ENCODE assay signal across 8 cellular contexts in genomic region chr9:94156549-94157407, GRCh38.
DNase-seq lines count a peak whose midpoint lies in the region; ATAC-seq and TF ChIP-seq lines count a peak whose summit lies in the region.

No MANE protein-coding gene starts in this region.

- H3K9me3 ChIP-seq in CD8-positive, alpha-beta T cell (ENCODE audit: low read length), result no peaks in the 10 kb centered on the region

- intact Hi-C loops in CD8-positive, alpha-beta T cell (cut with DNase I, micrococcal nuclease), result no loop called here

- no peaks in the 10 kb centered on the region for H3K36me3 ChIP-seq in CD8-positive, alpha-beta T cell (ENCODE audit: insufficient read depth, low read length)

- H3K9me3 Mint-ChIP-seq in mesothelial cell of epicardium, result peaks cover 7% of the 10 kb centered on the region
- no peaks in the 10 kb centered on the region for H3K9me3 Mint-ChIP-seq in CD8-positive, alpha-beta T cell

- H3K27me3 ChIP-seq in CD8-positive, alpha-beta T cell (ENCODE audit: insufficient read depth, low read length), result no peaks in the 10 kb centered on the region

- no peak for ATAC-seq in GM21381 (IDR thresholded peaks at IDR 0.05; ENCODE audit: unreplicated experiment)
- ATAC-seq in CD8-positive, alpha-beta T cell, result no peak

- peak overlapping the region; percentile 91 for H3K27ac Mint-ChIP-seq in mesothelial cell of epicardium
- no peak overlapping the region for H3K27ac Mint-ChIP-seq in CD8-positive, alpha-beta T cell

- peaks cover 32% of the 10 kb centered on the region for H3K4me1 Mint-ChIP-seq in mesothelial cell of epicardium
- H3K4me1 Mint-ChIP-seq in CD8-positive, alpha-beta T cell (ENCODE audit: low read depth), result peaks cover 30% of the 10 kb centered on the region

- peak overlapping the region; percentile 77 for H3K27ac ChIP-seq in cingulate gyrus (ENCODE audit: low read depth, low read length)
- no peak overlapping the region for H3K27ac ChIP-seq in CD8-positive, alpha-beta T cell (ENCODE audit: low read depth, low read length)

- H3K36me3 Mint-ChIP-seq in mesothelial cell of epicardium, result no peaks in the 10 kb centered on the region
- peaks cover 2% of the 10 kb centered on the region for H3K36me3 Mint-ChIP-seq in CD8-positive, alpha-beta T cell

- no peak overlapping the region for H3K4me3 ChIP-seq in CD8-positive, alpha-beta T cell (ENCODE audit: low read depth, low read length)

- no peaks in the 10 kb centered on the region for H3K27me3 Mint-ChIP-seq in mesothelial cell of epicardium (ENCODE audit: low read depth)
- H3K27me3 Mint-ChIP-seq in CD8-positive, alpha-beta T cell (ENCODE audit: low read depth), result no peaks in the 10 kb centered on the region

- POLR2A ChIA-PET in CD8-positive, alpha-beta T cell (lab: Charles Lee), result interaction anchor here (0.7 kb wide), 1 partner anchor 101 kb away, joined by 3 read pairs; no protein-coding TSS in a partner anchor

- CTCF ChIA-PET in CD8-positive, alpha-beta T cell (lab: Charles Lee), result interaction anchor here (0.7 to 1.3 kb wide), 2 partner anchors 30 to 90 kb away, joined by 3 to 4 read pairs; no protein-coding TSS in a partner anchor

- H3K4me3 Mint-ChIP-seq in mesothelial cell of epicardium, result no peak overlapping the region
- H3K4me3 Mint-ChIP-seq in CD8-positive, alpha-beta T cell, result no peak overlapping the region

- no peak for TF ChIP-seq CTCF in mesothelial cell of epicardium (IDR thresholded peaks at IDR 0.05; ENCODE audit: unreplicated experiment)
- no peak for TF ChIP-seq CTCF in CD8-positive, alpha-beta T cell (IDR thresholded peaks at IDR 0.05)

- DNase-seq in Ammon's horn (ENCODE audit: low spot score) (peak; percentile 78), NCI-H146 (lab: John Stamatoyannopoulos, UW) (peak; percentile 83), mesothelial cell of epicardium (ENCODE audit: low spot score in 2 of 2, unreplicated experiment in 2 of 2) (peak in 1 of 2 experiments; percentile 59), GM19240 (ENCODE audit: insufficient read length, low spot score) (no peak)
- no peak for DNase-seq in stimulated activated CD4-positive, alpha-beta T cell treated with anti-CD3 and anti-CD28 coated beads, Interleukin-2, amount 100 ng/mL, for 24 hours
- DNase-seq in CD8-positive, alpha-beta T cell, result no peak

- peaks cover 36% of the 10 kb centered on the region for H3K4me1 ChIP-seq in CD8-positive, alpha-beta T cell (ENCODE audit: insufficient read depth, low read length)

Comparison
In these comparisons a context has a peak if more than half of its experiments do, and no peak if none do; other contexts are left out.
1. DNase-seq: peak in Ammon's horn (single experiment) and NCI-H146 (single experiment); none in stimulated activated CD4-positive, alpha-beta T cell treated with anti-CD3 and anti-CD28 coated beads, Interleukin-2, amount 100 ng/mL, for 24 hours (0 of 2), GM19240 (single experiment) and CD8-positive, alpha-beta T cell (0 of 7).